ENCODE assay signal across 29 cellular contexts in the genomic region with DNA sequence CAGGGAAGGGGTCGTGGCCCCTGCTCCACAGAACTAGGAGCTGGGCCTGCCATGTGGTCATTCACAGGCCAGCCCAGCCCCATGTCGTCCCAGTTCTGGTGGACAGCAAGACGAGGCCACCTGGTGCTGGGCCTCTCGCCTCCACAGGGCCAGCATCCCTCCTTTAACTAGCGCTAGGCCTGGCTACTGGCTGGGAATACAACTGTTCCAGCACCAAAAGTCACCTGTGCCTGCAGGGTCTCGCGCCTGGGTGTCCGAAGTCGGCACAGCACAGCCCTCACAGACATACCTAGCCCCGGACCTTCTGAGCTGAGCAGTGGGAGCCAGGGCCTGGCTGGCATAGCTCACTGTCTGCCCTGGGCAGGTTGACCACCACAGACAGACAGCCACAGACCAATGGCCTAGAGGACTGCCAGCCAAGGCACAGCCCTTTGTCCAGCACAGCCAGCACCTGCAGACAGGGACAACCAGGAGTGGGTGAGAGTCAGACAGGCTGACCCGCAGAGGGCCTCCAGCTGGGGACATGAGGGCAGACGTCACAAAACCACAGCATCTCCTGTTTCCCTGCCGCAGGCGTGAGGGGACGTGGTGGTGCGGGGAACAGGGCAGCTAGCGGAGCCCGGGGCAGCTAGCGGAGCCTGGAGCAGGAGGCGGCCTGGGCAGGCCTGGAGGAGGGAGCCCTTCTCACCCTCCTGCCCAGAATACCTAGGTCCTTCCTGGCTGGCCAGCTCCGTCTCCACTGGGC. TPM values are rescaled to one million over a fixed set of nuclear protein-coding genes. Genes with fewer than 3 reads are reported as not detected.
"Had no signal": no experiment of that assay in that cellular context is flagged by ENCODE, and none has a peak within 500 bp of the region (broad histone marks: within the 10 kb centered on the region; RNA-seq: fewer than 3 reads in every experiment).

No MANE protein-coding gene starts in this region.

- H3K9me3 ChIP-seq: esophagus muscularis mucosa, transverse colon, uterus had no signal

- H3K27ac ChIP-seq: coronary artery, esophagus muscularis mucosa, parathyroid adenoma, transverse colon, uterus had no signal

- H3K9ac ChIP-seq: parathyroid adenoma had no signal

- H3K27ac Mint-ChIP-seq: activated CD4-positive, alpha-beta memory T cell treated with anti-CD3 and anti-CD28 coated beads for 36 hours; activated naive CD4-positive, alpha-beta T cell treated with anti-CD3 and anti-CD28 coated beads for 36 hours; activated naive CD8-positive, alpha-beta T cell treated with anti-CD3 and anti-CD28 coated beads, Interleukin-2, amount 10 ng/mL, durations not matched to agents 7 days and 5 days; activated T-cell treated with anti-CD3 and anti-CD28 coated beads, Interleukin-2, amount 50 U/mL, for 72 hours; memory B cell; nephron; stimulated activated naive B cell treated with anti-CD40 and anti-IgM and Interleukin-4, amounts not matched to agents 10 μg/mL and 1 μg/mL and 100 μg/mL, for 72 hours had no signal

- H3K36me3 ChIP-seq: esophagus muscularis mucosa, transverse colon, uterus had no signal

- H3K4me3 ChIP-seq: coronary artery, esophagus muscularis mucosa, smooth muscle cell, transverse colon, uterus had no signal

- ATAC-seq: activated T-cell treated with anti-CD3 and anti-CD28 coated beads, Interleukin-2, amount 50 U/mL, for 72 hours; sciatic nerve; stimulated activated naive B cell treated with anti-CD40 and anti-IgM and Interleukin-4, amounts not matched to agents 10 μg/mL and 1 μg/mL and 100 μg/mL, for 72 hours had no signal

- DNase-seq: activated CD4-positive, alpha-beta memory T cell treated with anti-CD3 and anti-CD28 coated beads for 36 hours; activated CD4-positive, alpha-beta T cell treated with anti-CD3 and anti-CD28 coated beads for 4 hours; activated CD4-positive, CD25-positive, alpha-beta regulatory T cell; activated effector memory CD4-positive, alpha-beta T cell treated with Interleukin-2 at 50 U/mL for 16 hours; activated naive CD4-positive, alpha-beta T cell treated with anti-CD3 and anti-CD28 coated beads for 36 hours; activated naive CD8-positive, alpha-beta T cell treated with anti-CD3 and anti-CD28 coated beads, Interleukin-2, amount 10 ng/mL, durations not matched to agents 7 days and 5 days; activated T-cell treated with anti-CD3 and anti-CD28 coated beads, Interleukin-2, amount 50 U/mL, for 72 hours; amygdala; cerebellar nuclear complex; glutamatergic neuron; hippocampal formation; stimulated activated CD4-positive, alpha-beta T cell treated with anti-CD3 and anti-CD28 coated beads, Interleukin-15, amount 100 ng/mL, for 24 hours; stimulated activated naive B cell treated with anti-CD40 and anti-IgM and Interleukin-4, amounts not matched to agents 10 μg/mL and 1 μg/mL and 100 μg/mL, for 72 hours; transverse colon; uterus had no signal

- H3K27me3 ChIP-seq: uterus had no signal

- H3K36me3 Mint-ChIP-seq: activated CD4-positive, alpha-beta memory T cell treated with anti-CD3 and anti-CD28 coated beads for 36 hours; activated naive CD8-positive, alpha-beta T cell treated with anti-CD3 and anti-CD28 coated beads, Interleukin-2, amount 10 ng/mL, durations not matched to agents 7 days and 5 days; memory B cell; stimulated activated naive B cell treated with anti-CD40 and anti-IgM and Interleukin-4, amounts not matched to agents 10 μg/mL and 1 μg/mL and 100 μg/mL, for 72 hours had no signal

- H3K4me3 Mint-ChIP-seq: activated CD4-positive, alpha-beta memory T cell treated with anti-CD3 and anti-CD28 coated beads for 36 hours; activated naive CD4-positive, alpha-beta T cell treated with anti-CD3 and anti-CD28 coated beads for 36 hours; activated naive CD8-positive, alpha-beta T cell treated with anti-CD3 and anti-CD28 coated beads, Interleukin-2, amount 10 ng/mL, durations not matched to agents 7 days and 5 days; activated T-cell treated with anti-CD3 and anti-CD28 coated beads, Interleukin-2, amount 50 U/mL, for 72 hours; memory B cell; nephron; stimulated activated naive B cell treated with anti-CD40 and anti-IgM and Interleukin-4, amounts not matched to agents 10 μg/mL and 1 μg/mL and 100 μg/mL, for 72 hours had no signal

- H2AFZ ChIP-seq: parathyroid adenoma had no signal

- H3K27me3 Mint-ChIP-seq: activated CD4-positive, alpha-beta memory T cell treated with anti-CD3 and anti-CD28 coated beads for 36 hours had no signal

- H3K4me1 Mint-ChIP-seq: nephron had no signal

- H3K4me2 ChIP-seq: smooth muscle cell had no signal

- H3K79me2 ChIP-seq: parathyroid adenoma had no signal

- H3K9me3 Mint-ChIP-seq: activated CD4-positive, alpha-beta memory T cell treated with anti-CD3 and anti-CD28 coated beads for 36 hours; activated naive CD4-positive, alpha-beta T cell treated with anti-CD3 and anti-CD28 coated beads for 36 hours; activated naive CD8-positive, alpha-beta T cell treated with anti-CD3 and anti-CD28 coated beads, Interleukin-2, amount 10 ng/mL, durations not matched to agents 7 days and 5 days had no signal

- H3K4me1 ChIP-seq: parathyroid adenoma, uterus had no signal

RNA-seq across cellular contexts. Expression of a gene that starts 27.2 kb away (rescaled TPM):
- total RNA-seq: activated CD4-positive, alpha-beta memory T cell treated with anti-CD3 and anti-CD28 coated beads for 36 hours; activated naive CD4-positive, alpha-beta T cell treated with anti-CD3 and anti-CD28 coated beads for 36 hours; activated naive CD8-positive, alpha-beta T cell treated with anti-CD3 and anti-CD28 coated beads, Interleukin-2, amount 10 ng/mL, durations not matched to agents 7 days and 5 days; activated T-cell treated with anti-CD3 and anti-CD28 coated beads, Interleukin-2, amount 50 U/mL, for 72 hours; mononuclear cell; myocyte; pulmonary artery endothelial cell; smooth muscle cell; transverse colon had no signal
- polyA plus RNA-seq: smooth muscle cell had no signal

RNA-seq across cellular contexts. Expression of a gene that starts 37.8 kb away (rescaled TPM):
- total RNA-seq: activated CD4-positive, alpha-beta memory T cell treated with anti-CD3 and anti-CD28 coated beads for 36 hours; activated naive CD4-positive, alpha-beta T cell treated with anti-CD3 and anti-CD28 coated beads for 36 hours; activated naive CD8-positive, alpha-beta T cell treated with anti-CD3 and anti-CD28 coated beads, Interleukin-2, amount 10 ng/mL, durations not matched to agents 7 days and 5 days; activated T-cell treated with anti-CD3 and anti-CD28 coated beads, Interleukin-2, amount 50 U/mL, for 72 hours; bronchial epithelial cell; esophagus muscularis mucosa; frontal cortex; lower leg skin; mononuclear cell; myocyte; pulmonary artery endothelial cell; smooth muscle cell; temporal lobe; transverse colon; uterus had no signal
- polyA plus RNA-seq: smooth muscle cell had no signal

RNA-seq across cellular contexts. Expression of a gene that starts 59.6 kb away (rescaled TPM):
- total RNA-seq: activated naive CD8-positive, alpha-beta T cell treated with anti-CD3 and anti-CD28 coated beads, Interleukin-2, amount 10 ng/mL, durations not matched to agents 7 days and 5 days; mononuclear cell had no signal
